7 cellular contexts compared by ENCODE assay signal in genomic region chr13:60338754-60339153, GRCh38.
"Had no signal": no experiment of that assay in that cellular context is flagged by ENCODE, and none has a peak within 500 bp of the region (broad histone marks: within the 10 kb centered on the region; RNA-seq: fewer than 3 reads in every experiment).

No MANE protein-coding gene starts in this region.

- ATAC-seq: HCT116, HepG2 had no signal

- H3K9me3 Mint-ChIP-seq: HFFc6 had no signal

- H3K4me1 ChIP-seq: HAP-1 had no signal

- H3K36me3 Mint-ChIP-seq: IgD-negative memory B cell had no signal

- DNase-seq: GOT3, H7, HFFc6 had no signal

- H3K4me1 Mint-ChIP-seq: IgD-negative memory B cell had no signal

- H3K4me3 ChIP-seq: HAP-1 had no signal

- H3K4me3 Mint-ChIP-seq: HFFc6, IgD-negative memory B cell had no signal

- H3K27ac Mint-ChIP-seq: HFFc6, IgD-negative memory B cell had no signal

- H3K36me3 ChIP-seq: HAP-1 had no signal

- H3K9me3 ChIP-seq: HAP-1 had no signal
